ENCODE assay signal across 18 cellular contexts in the genomic region with DNA sequence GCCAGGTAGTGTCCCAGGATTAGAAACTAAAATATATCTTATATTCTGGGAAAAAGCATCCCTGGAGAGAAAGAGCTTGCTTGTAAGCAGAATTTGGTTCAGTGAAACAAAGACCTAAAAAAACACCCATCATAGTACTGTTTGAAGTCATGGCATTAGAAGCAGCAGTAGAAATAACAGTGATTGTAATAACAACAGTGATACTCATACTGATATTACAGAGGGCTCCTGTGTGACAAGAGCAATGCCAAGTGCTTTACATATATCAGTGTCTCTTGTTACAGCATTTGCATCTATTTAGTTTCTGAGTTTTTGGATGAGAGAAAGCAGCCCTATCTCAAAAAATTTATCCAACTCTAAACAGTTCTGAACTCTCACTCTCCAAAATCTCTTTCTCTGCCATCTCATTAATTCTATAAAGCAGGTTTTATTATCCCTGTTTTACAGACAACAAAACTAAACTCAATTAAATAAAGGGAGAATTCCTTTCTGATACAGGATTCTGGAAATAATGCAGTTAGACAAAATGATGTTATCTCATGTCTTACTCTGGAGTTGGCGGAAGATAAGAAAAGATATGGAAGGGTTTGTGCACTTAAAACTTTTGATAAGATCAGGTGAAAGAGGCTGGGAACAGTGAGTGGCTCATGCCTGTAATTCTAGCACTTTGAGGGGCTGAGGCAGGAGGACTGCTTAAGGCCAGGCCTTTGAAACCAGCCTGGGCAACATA.
"Had no signal": no experiment of that assay in that cellular context is flagged by ENCODE, and none has a peak within 500 bp of the region (broad histone marks: within the 10 kb centered on the region; RNA-seq: fewer than 3 reads in every experiment).

No MANE protein-coding gene starts in this region.

- ATAC-seq: gastroesophageal sphincter; left colon; mucosa of descending colon; naive thymus-derived CD4-positive, alpha-beta T cell had no signal

- H3K27me3 Mint-ChIP-seq: naive thymus-derived CD4-positive, alpha-beta T cell had no signal

- H3K4me3 Mint-ChIP-seq: endodermal cell had no signal

- FAIRE-seq: astrocyte, bronchial epithelial cell, islet of Langerhans, urothelium cell line had no signal

- H3K27ac Mint-ChIP-seq: endodermal cell had no signal

- DNase-seq: activated gamma-delta T cell treated with Interleukin-2 at 50 U/mL for 16 hours; activated T-cell treated with anti-CD3 and anti-CD28 coated beads, Interleukin-2, amount 50 U/mL, for 1 hour; endodermal cell; left colon; mucosa of descending colon; naive thymus-derived CD4-positive, alpha-beta T cell; posterior cingulate gyrus; retina; SIG-M5; stimulated activated CD4-positive, alpha-beta T cell treated with anti-CD3 and anti-CD28 coated beads, Interleukin-12 subunit alpha, Interleukin-12 subunit beta, amount 100 ng/mL, for 4 hours; stimulated activated CD4-positive, alpha-beta T cell treated with anti-CD3 and anti-CD28 coated beads, Interleukin-2, amount 100 ng/mL, for 24 hours; T1000; thyroid gland had no signal

- H3K9me3 Mint-ChIP-seq: endodermal cell had no signal
